Comparison of ENCODE assay signal across 29 cellular contexts in the genomic region with DNA sequence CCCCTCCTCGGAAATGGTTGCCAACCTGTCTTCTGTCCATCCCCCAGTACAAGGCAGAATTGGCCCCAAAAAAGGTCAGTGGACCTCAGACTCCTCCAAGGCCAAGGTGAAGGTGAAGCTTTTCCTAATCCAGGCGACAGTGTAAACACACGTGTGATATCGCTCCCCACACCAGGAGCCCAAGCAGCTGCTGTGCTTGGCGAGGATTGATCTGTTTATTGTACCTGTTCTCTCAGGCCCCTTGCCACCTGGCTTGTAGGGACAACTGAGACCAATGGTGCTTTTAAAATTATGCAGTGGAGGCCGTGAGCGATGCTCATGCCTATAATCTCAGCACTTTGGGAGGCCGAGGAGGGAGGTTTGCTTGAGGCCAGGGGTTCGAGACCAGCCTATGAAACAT.
"Had no signal": no experiment of that assay in that cellular context is flagged by ENCODE, and none has a peak within 500 bp of the region (broad histone marks: within the 10 kb centered on the region; RNA-seq: fewer than 3 reads in every experiment).

No MANE protein-coding gene starts in this region.

- H3K9me3 ChIP-seq: MG63, Peyer's patch, SJCRH30, SK-N-SH had no signal

- H3K36me3 ChIP-seq: cardiac muscle cell, MG63, WERI-Rb-1 had no signal

- H3K27ac Mint-ChIP-seq: activated CD4-positive, alpha-beta T cell treated with anti-CD3 and anti-CD28 coated beads for 36 hours; activated CD8-positive, alpha-beta T cell treated with anti-CD3 and anti-CD28 coated beads, Interleukin-2, amount 10 ng/mL, durations not matched to agents 7 days and 5 days; activated naive CD8-positive, alpha-beta T cell treated with anti-CD3 and anti-CD28 coated beads, Interleukin-2, amount 50 U/mL, for 24 hours; activated T-helper 1 cell treated with anti-CD3 and anti-CD28 coated beads, Interleukin-12 subunit alpha, Interleukin-12 subunit beta, Interleukin-2, Interleukin-4 antibody, amounts not matched to agents 30 ng/mL and 10 ng/mL and 1 ng/mL, durations not matched to agents 14 hours and 24 hours and 36 hours had no signal

- H3K27me3 Mint-ChIP-seq: activated CD4-positive, alpha-beta T cell treated with anti-CD3 and anti-CD28 coated beads for 36 hours; activated naive CD8-positive, alpha-beta T cell treated with anti-CD3 and anti-CD28 coated beads, Interleukin-2, amount 50 U/mL, for 24 hours had no signal

- H3K4me3 Mint-ChIP-seq: activated CD4-positive, alpha-beta T cell treated with anti-CD3 and anti-CD28 coated beads for 36 hours; activated CD8-positive, alpha-beta T cell treated with anti-CD3 and anti-CD28 coated beads, Interleukin-2, amount 10 ng/mL, durations not matched to agents 7 days and 5 days; activated naive CD8-positive, alpha-beta T cell treated with anti-CD3 and anti-CD28 coated beads, Interleukin-2, amount 50 U/mL, for 24 hours; activated T-helper 1 cell treated with anti-CD3 and anti-CD28 coated beads, Interleukin-12 subunit alpha, Interleukin-12 subunit beta, Interleukin-2, Interleukin-4 antibody, amounts not matched to agents 30 ng/mL and 10 ng/mL and 1 ng/mL, durations not matched to agents 14 hours and 24 hours and 36 hours had no signal

- DNase-seq: activated CD4-positive, alpha-beta T cell treated with anti-CD3 and anti-CD28 coated beads for 36 hours; activated CD8-positive, alpha-beta memory T cell treated with anti-CD3 and anti-CD28 coated beads, Interleukin-2, amount 50 U/mL, for 48 hours; activated CD8-positive, alpha-beta T cell treated with anti-CD3 and anti-CD28 coated beads, Interleukin-2, amount 10 ng/mL, durations not matched to agents 7 days and 5 days; activated effector memory CD4-positive, alpha-beta T cell treated with Interleukin-2 at 50 U/mL for 16 hours; activated naive CD4-positive, alpha-beta T cell; activated naive CD8-positive, alpha-beta T cell treated with anti-CD3 and anti-CD28 coated beads, Interleukin-2, amount 50 U/mL, for 24 hours; activated T-cell treated with anti-CD3 and anti-CD28 coated beads, Interleukin-2, amount 50 U/mL, for 1 hour; amniotic stem cell; brain microvascular endothelial cell; cerebellar nuclear complex; MG63; MV-4-11; NCI-H1092 treated with DMSO at 0.1 percent for 48 hours; NCI-H1417 treated with DMSO at 0.1 percent for 48 hours; NCI-H187; NCI-H2081; NCI-H226; NCI-H526; NCI-H82; Peyer's patch; Right ventricle myocardium superior; SJCRH30; SK-N-SH; T-helper 1 cell; WERI-Rb-1 had no signal

- H3K9me3 Mint-ChIP-seq: activated naive CD4-positive, alpha-beta T cell treated with anti-CD3 and anti-CD28 coated beads, Interleukin-2, amount 50 U/mL, for 72 hours; activated naive CD8-positive, alpha-beta T cell treated with anti-CD3 and anti-CD28 coated beads, Interleukin-2, amount 50 U/mL, for 24 hours; activated T-helper 1 cell treated with anti-CD3 and anti-CD28 coated beads, Interleukin-12 subunit alpha, Interleukin-12 subunit beta, Interleukin-2, Interleukin-4 antibody, amounts not matched to agents 30 ng/mL and 10 ng/mL and 1 ng/mL, durations not matched to agents 14 hours and 24 hours and 36 hours had no signal

- H3K4me1 Mint-ChIP-seq: activated CD4-positive, alpha-beta T cell treated with anti-CD3 and anti-CD28 coated beads for 36 hours; activated naive CD8-positive, alpha-beta T cell treated with anti-CD3 and anti-CD28 coated beads, Interleukin-2, amount 50 U/mL, for 24 hours had no signal

- H3K27ac ChIP-seq: brain microvascular endothelial cell, cardiac muscle cell, Peyer's patch, RWPE1, SJCRH30, WERI-Rb-1 had no signal

- H3K27me3 ChIP-seq: brain microvascular endothelial cell, cardiac muscle cell, MG63, Peyer's patch, SJCRH30 had no signal

- H3K4me1 ChIP-seq: Peyer's patch, SJCRH30 had no signal

- H3K4me3 ChIP-seq: cardiac muscle cell, MG63, Peyer's patch, SJCRH30 had no signal

- H3K36me3 Mint-ChIP-seq: activated naive CD4-positive, alpha-beta T cell treated with anti-CD3 and anti-CD28 coated beads, Interleukin-2, amount 50 U/mL, for 72 hours had no signal

- ATAC-seq: activated CD4-positive, alpha-beta T cell treated with anti-CD3 and anti-CD28 coated beads for 36 hours; activated CD8-positive, alpha-beta T cell treated with anti-CD3 and anti-CD28 coated beads, Interleukin-2, amount 10 ng/mL, durations not matched to agents 7 days and 5 days; activated naive CD4-positive, alpha-beta T cell treated with anti-CD3 and anti-CD28 coated beads, Interleukin-2, amount 50 U/mL, for 72 hours; activated naive CD8-positive, alpha-beta T cell treated with anti-CD3 and anti-CD28 coated beads, Interleukin-2, amount 50 U/mL, for 24 hours had no signal
